In genomic region chr11:64690235-64690634, GRCh38 we compare ENCODE assay signal across 26 cellular contexts. TPM values are rescaled to one million over a fixed set of nuclear protein-coding genes. Genes with fewer than 3 reads are reported as not detected.
"Had no signal": no experiment of that assay in that cellular context is flagged by ENCODE, and none has a peak within 500 bp of the region (broad histone marks: within the 10 kb centered on the region; RNA-seq: fewer than 3 reads in every experiment).

No MANE protein-coding gene starts in this region.

- H3K36me3 Mint-ChIP-seq: activated naive CD4-positive, alpha-beta T cell treated with anti-CD3 and anti-CD28 coated beads, Interleukin-2, amount 10 ng/mL, durations not matched to agents 7 days and 5 days; activated naive CD8-positive, alpha-beta T cell treated with anti-CD3 and anti-CD28 coated beads for 36 hours had no signal

- H3K4me3 ChIP-seq: K562 had no signal

- H3K4me3 Mint-ChIP-seq: activated CD8-positive, alpha-beta T cell treated with anti-CD3 and anti-CD28 coated beads for 36 hours; activated naive CD4-positive, alpha-beta T cell treated with anti-CD3 and anti-CD28 coated beads, Interleukin-2, amount 10 ng/mL, durations not matched to agents 7 days and 5 days; activated naive CD8-positive, alpha-beta T cell treated with anti-CD3 and anti-CD28 coated beads for 36 hours; activated T-cell treated with anti-CD3 and anti-CD28 coated beads, Interleukin-2, amount 50 U/mL, for 72 hours; T-helper 1 cell treated with Interleukin-12 subunit alpha and Interleukin-12 subunit beta and Interleukin-4 antibody, amounts not matched to agents 30 μg/mL and 1 μg/mL, for 36 hours had no signal

- DNase-seq: activated CD4-positive, alpha-beta T cell treated with anti-CD3 and anti-CD28 coated beads for 4 hours; activated CD8-positive, alpha-beta memory T cell treated with anti-CD3 and anti-CD28 coated beads, Interleukin-2, amount 50 U/mL, for 4 hours; activated CD8-positive, alpha-beta T cell treated with anti-CD3 and anti-CD28 coated beads for 36 hours; activated gamma-delta T cell treated with Interleukin-2 at 50 U/mL for 16 hours; activated naive CD4-positive, alpha-beta T cell treated with anti-CD3 and anti-CD28 coated beads, Interleukin-2, amount 10 ng/mL, durations not matched to agents 7 days and 5 days; activated naive CD8-positive, alpha-beta T cell treated with anti-CD3 and anti-CD28 coated beads for 36 hours; activated T-cell treated with anti-CD3 and anti-CD28 coated beads, Interleukin-2, amount 50 U/mL, for 72 hours; anterior cingulate cortex; Karpas-422; MM.1S; NCI-H1105; NCI-H1436; NCI-H1694 treated with DMSO at 0.1 percent for 48 hours; NCI-H2029 treated with DMSO at 0.1 percent for 48 hours; NCI-H510A treated with DMSO at 0.1 percent for 48 hours; NCI-H69; NK-92 treated with Interleukin-12 subunit alpha and Interleukin-12 subunit beta, amount 100 ng/mL, for 24 hours; OCI-M1; RPMI8226; SHP77 had no signal

- H3K9me3 Mint-ChIP-seq: activated CD8-positive, alpha-beta T cell treated with anti-CD3 and anti-CD28 coated beads for 36 hours; activated naive CD4-positive, alpha-beta T cell treated with anti-CD3 and anti-CD28 coated beads, Interleukin-2, amount 10 ng/mL, durations not matched to agents 7 days and 5 days; activated naive CD8-positive, alpha-beta T cell treated with anti-CD3 and anti-CD28 coated beads for 36 hours; activated T-cell treated with anti-CD3 and anti-CD28 coated beads, Interleukin-2, amount 50 U/mL, for 72 hours; activated T-helper 2 cell treated with anti-CD3 and anti-CD28 coated beads, Interferon-gamma antibody, Interleukin-2, Interleukin-4, amounts not matched to agents 10 μg/mL and 5 μg/mL and 100 μg/mL, durations not matched to agents 14 hours and 24 hours and 36 hours; T-helper 1 cell treated with Interleukin-12 subunit alpha and Interleukin-12 subunit beta and Interleukin-4 antibody, amounts not matched to agents 30 μg/mL and 1 μg/mL, for 36 hours had no signal

- ATAC-seq: activated CD4-positive, CD25-positive, alpha-beta regulatory T cell treated with anti-CD3 and anti-CD28 coated beads, Interleukin-2, amount 50 U/mL, for 24 hours; activated CD8-positive, alpha-beta T cell treated with anti-CD3 and anti-CD28 coated beads for 36 hours; activated T-cell treated with anti-CD3 and anti-CD28 coated beads, Interleukin-2, amount 50 U/mL, for 72 hours; K562; Panc1 had no signal

- H3K27ac Mint-ChIP-seq: activated CD8-positive, alpha-beta T cell treated with anti-CD3 and anti-CD28 coated beads for 36 hours; activated naive CD4-positive, alpha-beta T cell treated with anti-CD3 and anti-CD28 coated beads, Interleukin-2, amount 10 ng/mL, durations not matched to agents 7 days and 5 days; activated naive CD8-positive, alpha-beta T cell treated with anti-CD3 and anti-CD28 coated beads for 36 hours; activated T-cell treated with anti-CD3 and anti-CD28 coated beads, Interleukin-2, amount 50 U/mL, for 72 hours; activated T-helper 2 cell treated with anti-CD3 and anti-CD28 coated beads, Interferon-gamma antibody, Interleukin-2, Interleukin-4, amounts not matched to agents 10 μg/mL and 5 μg/mL and 100 μg/mL, durations not matched to agents 14 hours and 24 hours and 36 hours; T-helper 1 cell treated with Interleukin-12 subunit alpha and Interleukin-12 subunit beta and Interleukin-4 antibody, amounts not matched to agents 30 μg/mL and 1 μg/mL, for 36 hours had no signal

RNA-seq across cellular contexts. Expression of gene NRXN2, which starts 32.8 kb away (rescaled TPM):
- total RNA-seq: activated T-helper 2 cell treated with anti-CD3 and anti-CD28 coated beads, Interferon-gamma antibody, Interleukin-2, Interleukin-4, amounts not matched to agents 10 μg/mL and 5 μg/mL and 100 μg/mL, durations not matched to agents 14 hours and 24 hours and 36 hours had no signal

RNA-seq across cellular contexts. Expression of gene RASGRP2, which starts 53.7 kb away (rescaled TPM):
- total RNA-seq: SK-MEL-5 had no signal
